7 cellular contexts compared by ENCODE assay signal in genomic region chr16:15378194-15378593, GRCh38. TPM values are rescaled to one million over a fixed set of nuclear protein-coding genes. Genes with fewer than 3 reads are reported as not detected.
DNase-seq lines count a peak whose midpoint lies in the region; ATAC-seq and TF ChIP-seq lines count a peak whose summit lies in the region.
"Not testable (repeated sequence)": the region's sequence is repeated elsewhere in the genome, so short reads cannot be mapped to it uniquely, and the experiment has no call there.

TSS of gene NPIPA5 (minus strand) at chr16:15378294. CDS start at chr16:15378294, 0 bp downstream.

- H3K4me3 Mint-ChIP-seq in H9: peak within 1 kb of the TSS; percentile 49 to 65; a peak in 3 of 5 replicates
- not testable (repeated sequence) for H3K4me3 Mint-ChIP-seq in activated T-helper 1 cell treated with anti-CD3 and anti-CD28 coated beads, Interleukin-12 subunit alpha, Interleukin-12 subunit beta, Interleukin-2, Interleukin-4 antibody, amounts not matched to agents 30 ng/mL and 10 ng/mL and 1 ng/mL, durations not matched to agents 14 hours and 24 hours and 36 hours; naive thymus-derived CD4-positive, alpha-beta T cell

- not testable (repeated sequence) for H4K91ac ChIP-seq in H9 (ENCODE audit: insufficient read length, low read depth, low read length)

- H3K9me3 Mint-ChIP-seq in H9; activated T-helper 1 cell treated with anti-CD3 and anti-CD28 coated beads, Interleukin-12 subunit alpha, Interleukin-12 subunit beta, Interleukin-2, Interleukin-4 antibody, amounts not matched to agents 30 ng/mL and 10 ng/mL and 1 ng/mL, durations not matched to agents 14 hours and 24 hours and 36 hours; naive thymus-derived CD4-positive, alpha-beta T cell: not testable (repeated sequence)

- not testable (repeated sequence) for DNase-seq in H9; activated T-helper 1 cell treated with anti-CD3 and anti-CD28 coated beads, Interleukin-12 subunit alpha, Interleukin-12 subunit beta, Interleukin-2, Interleukin-4 antibody, amounts not matched to agents 30 ng/mL and 10 ng/mL and 1 ng/mL, durations not matched to agents 14 hours and 24 hours and 36 hours (ENCODE audit: low spot score); dorsolateral prefrontal cortex; left lung; naive thymus-derived CD4-positive, alpha-beta T cell; upper lobe of right lung

- not testable (repeated sequence) for H2BK120ac ChIP-seq in H9 (ENCODE audit: low read depth, low read length, poor library complexity, severe bottlenecking)

- H4K8ac ChIP-seq in H9 (replicated peaks; ENCODE audit: insufficient read length, low read depth, low read length): not testable (repeated sequence)

- H3K23ac ChIP-seq in H9 (ENCODE audit: insufficient read length, low read depth, low read length): not testable (repeated sequence)

- H3K27ac ChIP-seq in H9 (ENCODE audit: insufficient read length, low read depth, low read length); dorsolateral prefrontal cortex; left lung; naive thymus-derived CD4-positive, alpha-beta T cell (ENCODE audit: low read depth, low read length); upper lobe of right lung: not testable (repeated sequence)

- not testable (repeated sequence) for H3K4me1 ChIP-seq in H9 (ENCODE audit: insufficient read depth, low read length); left lung; naive thymus-derived CD4-positive, alpha-beta T cell (ENCODE audit: control insufficient read depth in 2 of 2, insufficient read depth in 2 of 2, low read length in 2 of 2); upper lobe of right lung

- H3K4me2 ChIP-seq in H9 (ENCODE audit: insufficient read depth, insufficient read length, low read length): not testable (repeated sequence)

- H3K36me3 ChIP-seq in left lung; naive thymus-derived CD4-positive, alpha-beta T cell (ENCODE audit: control insufficient read depth in 2 of 3, insufficient read depth in 3 of 3, low read length in 3 of 3); upper lobe of right lung: not testable (repeated sequence)

- WGBS in H9 (ENCODE audit: extremely low coverage, insufficient read length, low lambda C conversion rate): no CpG with 5 or more reads among the region's 4 CpGs

- not testable (repeated sequence) for H2AK5ac ChIP-seq in H9 (ENCODE audit: insufficient read length, low read length)

- H4K20me1 ChIP-seq in H9 (ENCODE audit: control insufficient read depth, insufficient read depth, insufficient read length): not testable (repeated sequence)

- H3K18ac ChIP-seq in H9 (ENCODE audit: insufficient read length, low read depth, low read length): not testable (repeated sequence)

- intact Hi-C loops in T-helper 1 cell treated with Interleukin-12 subunit alpha and Interleukin-12 subunit beta and Interleukin-4 antibody, amounts not matched to agents 30 ng/mL and 1 ng/mL, for 36 hours (cut with micrococcal nuclease); activated T-helper 1 cell treated with anti-CD3 and anti-CD28 coated beads, Interleukin-12 subunit alpha, Interleukin-12 subunit beta, Interleukin-2, Interleukin-4 antibody, amounts not matched to agents 30 ng/mL and 10 ng/mL and 1 ng/mL, durations not matched to agents 14 hours and 24 hours and 36 hours (cut with micrococcal nuclease); dorsolateral prefrontal cortex (cut with DNase I); left lung (cut with DNase I); naive thymus-derived CD4-positive, alpha-beta T cell (cut with micrococcal nuclease); upper lobe of right lung (cut with DNase I): not testable (repeated sequence)

- not testable (repeated sequence) for H3K79me2 ChIP-seq in H9 (ENCODE audit: insufficient read depth, low read length)

- not testable (repeated sequence) for H3K9ac ChIP-seq in H9 (ENCODE audit: extremely low read depth, insufficient read length, low read length)

- H3K27me3 ChIP-seq in H9 (ENCODE audit: insufficient read depth, low read length); dorsolateral prefrontal cortex; left lung; naive thymus-derived CD4-positive, alpha-beta T cell (ENCODE audit: control insufficient read depth in 2 of 2, insufficient read depth in 2 of 2, low read length in 2 of 2); upper lobe of right lung: not testable (repeated sequence)

- H3K4ac ChIP-seq in H9 (ENCODE audit: low read depth, low read length): not testable (repeated sequence)

- POLR2A ChIA-PET in naive thymus-derived CD4-positive, alpha-beta T cell (lab: Charles Lee): not testable (repeated sequence)

- H3K4me3 ChIP-seq in dorsolateral prefrontal cortex; left lung; naive thymus-derived CD4-positive, alpha-beta T cell (ENCODE audit: low read length); upper lobe of right lung: not testable (repeated sequence)

- not testable (repeated sequence) for H3K23me2 ChIP-seq in H9 (ENCODE audit: insufficient read length, low read depth, low read length, poor library complexity, severe bottlenecking)

- not testable (repeated sequence) for H2AFZ ChIP-seq in H9 (ENCODE audit: low read length)

- H3K36me3 Mint-ChIP-seq in H9 (ENCODE audit: insufficient read depth in 1 of 3, low read depth in 3 of 3); activated T-helper 1 cell treated with anti-CD3 and anti-CD28 coated beads, Interleukin-12 subunit alpha, Interleukin-12 subunit beta, Interleukin-2, Interleukin-4 antibody, amounts not matched to agents 30 ng/mL and 10 ng/mL and 1 ng/mL, durations not matched to agents 14 hours and 24 hours and 36 hours (ENCODE audit: low read depth); naive thymus-derived CD4-positive, alpha-beta T cell: not testable (repeated sequence)

- not testable (repeated sequence) for H2BK15ac ChIP-seq in H9 (ENCODE audit: low read depth, low read length)

- H2BK12ac ChIP-seq in H9 (ENCODE audit: insufficient read length, low read depth, low read length): not testable (repeated sequence)

- not testable (repeated sequence) for H4K5ac ChIP-seq in H9 (ENCODE audit: insufficient read length, low read depth, low read length)

- not testable (repeated sequence) for TF ChIP-seq CTCF in H9 (conservative IDR thresholded peaks at IDR 0.05); dorsolateral prefrontal cortex (IDR thresholded peaks at IDR 0.05 in 54 of 56, conservative IDR thresholded peaks at IDR 0.05 in 2 of 56; ENCODE audit: low read depth in 1 of 56, partially characterized antibody in 56 of 56); left lung (IDR thresholded peaks at IDR 0.05); upper lobe of right lung (IDR thresholded peaks at IDR 0.05)

- not testable (repeated sequence) for H3K4me1 Mint-ChIP-seq in H9; activated T-helper 1 cell treated with anti-CD3 and anti-CD28 coated beads, Interleukin-12 subunit alpha, Interleukin-12 subunit beta, Interleukin-2, Interleukin-4 antibody, amounts not matched to agents 30 ng/mL and 10 ng/mL and 1 ng/mL, durations not matched to agents 14 hours and 24 hours and 36 hours (ENCODE audit: low read depth); naive thymus-derived CD4-positive, alpha-beta T cell

- not testable (repeated sequence) for H3K56ac ChIP-seq in H9 (ENCODE audit: insufficient read length, low read depth, low read length)

- not testable (repeated sequence) for H2BK5ac ChIP-seq in H9 (ENCODE audit: insufficient read length, low read length)

- CTCF ChIA-PET in naive thymus-derived CD4-positive, alpha-beta T cell (lab: Charles Lee): not testable (repeated sequence)

- H3K27me3 Mint-ChIP-seq in H9 (ENCODE audit: low read depth); activated T-helper 1 cell treated with anti-CD3 and anti-CD28 coated beads, Interleukin-12 subunit alpha, Interleukin-12 subunit beta, Interleukin-2, Interleukin-4 antibody, amounts not matched to agents 30 ng/mL and 10 ng/mL and 1 ng/mL, durations not matched to agents 14 hours and 24 hours and 36 hours (ENCODE audit: insufficient read depth); naive thymus-derived CD4-positive, alpha-beta T cell: not testable (repeated sequence)

- H3T11ph ChIP-seq in H9 (ENCODE audit: low read length): not testable (repeated sequence)

- ATAC-seq in left lung; naive thymus-derived CD4-positive, alpha-beta T cell; upper lobe of right lung: not testable (repeated sequence)

- not testable (repeated sequence) for H3K79me1 ChIP-seq in H9 (ENCODE audit: insufficient read depth, low read depth, low read length, poor library complexity, severe bottlenecking)

- not testable (repeated sequence) for H3K9me3 ChIP-seq in H9 (ENCODE audit: control insufficient read depth, low read depth, low read length); left lung; naive thymus-derived CD4-positive, alpha-beta T cell (ENCODE audit: control insufficient read depth in 2 of 3, low read length in 3 of 3); upper lobe of right lung

- not testable (repeated sequence) for H2BK20ac ChIP-seq in H9 (ENCODE audit: low read depth, low read length, poor library complexity, severe bottlenecking)

- H3K27ac Mint-ChIP-seq in H9: peak within 1 kb of the TSS in 2 of 3 experiments; percentile 61 to 96; a peak in 3 of 7 replicates
- H3K27ac Mint-ChIP-seq in activated T-helper 1 cell treated with anti-CD3 and anti-CD28 coated beads, Interleukin-12 subunit alpha, Interleukin-12 subunit beta, Interleukin-2, Interleukin-4 antibody, amounts not matched to agents 30 ng/mL and 10 ng/mL and 1 ng/mL, durations not matched to agents 14 hours and 24 hours and 36 hours; naive thymus-derived CD4-positive, alpha-beta T cell: not testable (repeated sequence)

- H3K14ac ChIP-seq in H9 (ENCODE audit: insufficient read depth, low read length): not testable (repeated sequence)

RNA-seq across cellular contexts. Expression of gene NPIPA5, which starts in this region (rescaled TPM):
- total RNA-seq in H9 (2021) (4.8 and 5.2 TPM in 2 replicates), dorsolateral prefrontal cortex (100 to 1,000 TPM in 1 of 120 experiments, 10 to 100 TPM in 93, 1 to 10 TPM in 25, not detected in 1; 2.5 to 100 (median 37.5) TPM), left lung (10 to 100 TPM; 13.6 to 17.7 TPM), upper lobe of right lung (12.0 TPM)
- 15.7 and 17.2 TPM in 2 replicates for total RNA-seq in T-helper 1 cell treated with Interleukin-12 subunit alpha and Interleukin-12 subunit beta and Interleukin-4 antibody, amounts not matched to agents 30 ng/mL and 1 ng/mL, for 36 hours
- 11.0 and 16.5 TPM in 2 replicates for total RNA-seq in activated T-helper 1 cell treated with anti-CD3 and anti-CD28 coated beads, Interleukin-12 subunit alpha, Interleukin-12 subunit beta, Interleukin-2, Interleukin-4 antibody, amounts not matched to agents 30 ng/mL and 10 ng/mL and 1 ng/mL, durations not matched to agents 14 hours and 24 hours and 36 hours
- 10 to 100 TPM; 11.6 to 44.8 (median 21.3) TPM for total RNA-seq in naive thymus-derived CD4-positive, alpha-beta T cell
- 1 to 10 TPM in 1 of 2 donors, under 1 TPM in 1; 0.54 to 2.9 TPM for polyA plus RNA-seq in naive thymus-derived CD4-positive, alpha-beta T cell
